In genomic region chr13:91135949-91136348, GRCh38 we compare ENCODE assay signal across 2 cellular contexts.
TF ChIP-seq lines count a peak whose summit lies in the region.

No MANE protein-coding gene starts in this region.

TF ChIP-seq in SK-N-SH treated with all-trans-retinoic acid at 6 μM for 48 hours, 23 proteins besides CTCF, POLR2A, EP300 and RAD21 (continued from another document):
- no peak for TF ChIP-seq OSR1 (CRISPR knock-in tag; IDR thresholded peaks at IDR 0.05)
- TF ChIP-seq ZC3H10 (CRISPR knock-in tag; IDR thresholded peaks at IDR 0.05) = peak; percentile 95
- TF ChIP-seq, protein P1, sequence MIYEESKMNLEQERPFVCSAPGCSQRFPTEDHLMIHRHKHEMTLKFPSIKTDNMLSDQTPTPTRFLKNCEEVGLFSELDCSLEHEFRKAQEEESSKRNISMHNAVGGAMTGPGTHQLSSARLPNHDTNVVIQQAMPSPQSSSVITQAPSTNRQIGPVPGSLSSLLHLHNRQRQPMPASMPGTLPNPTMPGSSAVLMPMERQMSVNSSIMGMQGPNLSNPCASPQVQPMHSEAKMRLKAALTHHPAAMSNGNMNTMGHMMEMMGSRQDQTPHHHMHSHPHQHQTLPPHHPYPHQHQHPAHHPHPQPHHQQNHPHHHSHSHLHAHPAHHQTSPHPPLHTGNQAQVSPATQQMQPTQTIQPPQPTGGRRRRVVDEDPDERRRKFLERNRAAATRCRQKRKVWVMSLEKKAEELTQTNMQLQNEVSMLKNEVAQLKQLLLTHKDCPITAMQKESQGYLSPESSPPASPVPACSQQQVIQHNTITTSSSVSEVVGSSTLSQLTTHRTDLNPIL (CRISPR knock-in tag; IDR thresholded peaks at IDR 0.05; ENCODE audit: low read depth) = no peak
- no peak for TF ChIP-seq TCF4 (CRISPR knock-in tag; IDR thresholded peaks at IDR 0.05; ENCODE audit: borderline replicate concordance)
- no peak; the same call in 1 of the 2 replicates for TF ChIP-seq SNAI2 (CRISPR knock-in tag; IDR thresholded peaks at IDR 0.05)
- no peak for TF ChIP-seq BACH2 (CRISPR knock-in tag; IDR thresholded peaks at IDR 0.05; ENCODE audit: borderline replicate concordance)
- no peak for TF ChIP-seq ARNTL (CRISPR knock-in tag; IDR thresholded peaks at IDR 0.05; ENCODE audit: borderline replicate concordance, low read depth)
- TF ChIP-seq, protein P2, sequence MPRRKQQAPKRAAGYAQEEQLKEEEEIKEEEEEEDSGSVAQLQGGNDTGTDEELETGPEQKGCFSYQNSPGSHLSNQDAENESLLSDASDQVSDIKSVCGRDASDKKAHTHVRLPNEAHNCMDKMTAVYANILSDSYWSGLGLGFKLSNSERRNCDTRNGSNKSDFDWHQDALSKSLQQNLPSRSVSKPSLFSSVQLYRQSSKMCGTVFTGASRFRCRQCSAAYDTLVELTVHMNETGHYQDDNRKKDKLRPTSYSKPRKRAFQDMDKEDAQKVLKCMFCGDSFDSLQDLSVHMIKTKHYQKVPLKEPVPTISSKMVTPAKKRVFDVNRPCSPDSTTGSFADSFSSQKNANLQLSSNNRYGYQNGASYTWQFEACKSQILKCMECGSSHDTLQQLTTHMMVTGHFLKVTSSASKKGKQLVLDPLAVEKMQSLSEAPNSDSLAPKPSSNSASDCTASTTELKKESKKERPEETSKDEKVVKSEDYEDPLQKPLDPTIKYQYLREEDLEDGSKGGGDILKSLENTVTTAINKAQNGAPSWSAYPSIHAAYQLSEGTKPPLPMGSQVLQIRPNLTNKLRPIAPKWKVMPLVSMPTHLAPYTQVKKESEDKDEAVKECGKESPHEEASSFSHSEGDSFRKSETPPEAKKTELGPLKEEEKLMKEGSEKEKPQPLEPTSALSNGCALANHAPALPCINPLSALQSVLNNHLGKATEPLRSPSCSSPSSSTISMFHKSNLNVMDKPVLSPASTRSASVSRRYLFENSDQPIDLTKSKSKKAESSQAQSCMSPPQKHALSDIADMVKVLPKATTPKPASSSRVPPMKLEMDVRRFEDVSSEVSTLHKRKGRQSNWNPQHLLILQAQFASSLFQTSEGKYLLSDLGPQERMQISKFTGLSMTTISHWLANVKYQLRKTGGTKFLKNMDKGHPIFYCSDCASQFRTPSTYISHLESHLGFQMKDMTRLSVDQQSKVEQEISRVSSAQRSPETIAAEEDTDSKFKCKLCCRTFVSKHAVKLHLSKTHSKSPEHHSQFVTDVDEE (CRISPR knock-in tag; IDR thresholded peaks at IDR 0.05) = no peak
- no peak for TF ChIP-seq ZNF8 (CRISPR knock-in tag; IDR thresholded peaks at IDR 0.05)
- TF ChIP-seq, protein P3, sequence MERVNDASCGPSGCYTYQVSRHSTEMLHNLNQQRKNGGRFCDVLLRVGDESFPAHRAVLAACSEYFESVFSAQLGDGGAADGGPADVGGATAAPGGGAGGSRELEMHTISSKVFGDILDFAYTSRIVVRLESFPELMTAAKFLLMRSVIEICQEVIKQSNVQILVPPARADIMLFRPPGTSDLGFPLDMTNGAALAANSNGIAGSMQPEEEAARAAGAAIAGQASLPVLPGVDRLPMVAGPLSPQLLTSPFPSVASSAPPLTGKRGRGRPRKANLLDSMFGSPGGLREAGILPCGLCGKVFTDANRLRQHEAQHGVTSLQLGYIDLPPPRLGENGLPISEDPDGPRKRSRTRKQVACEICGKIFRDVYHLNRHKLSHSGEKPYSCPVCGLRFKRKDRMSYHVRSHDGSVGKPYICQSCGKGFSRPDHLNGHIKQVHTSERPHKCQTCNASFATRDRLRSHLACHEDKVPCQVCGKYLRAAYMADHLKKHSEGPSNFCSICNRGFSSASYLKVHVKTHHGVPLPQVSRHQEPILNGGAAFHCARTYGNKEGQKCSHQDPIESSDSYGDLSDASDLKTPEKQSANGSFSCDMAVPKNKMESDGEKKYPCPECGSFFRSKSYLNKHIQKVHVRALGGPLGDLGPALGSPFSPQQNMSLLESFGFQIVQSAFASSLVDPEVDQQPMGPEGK (CRISPR knock-in tag; IDR thresholded peaks at IDR 0.05; ENCODE audit: borderline replicate concordance) = peak; percentile 52; the same call in 1 of the 2 replicates
- TF ChIP-seq PPARA (CRISPR knock-in tag; IDR thresholded peaks at IDR 0.05; ENCODE audit: borderline replicate concordance) = no peak
- no peak for TF ChIP-seq ZFP30 (CRISPR knock-in tag; IDR thresholded peaks at IDR 0.05)
- no peak for TF ChIP-seq ZNF565 (CRISPR knock-in tag; conservative IDR thresholded peaks at IDR 0.05; ENCODE audit: low read depth)
- no peak for TF ChIP-seq CSRNP3 (CRISPR knock-in tag; IDR thresholded peaks at IDR 0.05)
- TF ChIP-seq ZNF70 (CRISPR knock-in tag; IDR thresholded peaks at IDR 0.05) = no peak
- TF ChIP-seq TOX (CRISPR knock-in tag; IDR thresholded peaks at IDR 0.05; ENCODE audit: borderline replicate concordance) = peak; percentile 66; the same call in 1 of the 2 replicates

TF ChIP-seq in GM23338, 12 proteins besides CTCF, POLR2A, EP300 and RAD21:
- TF ChIP-seq ZNF462 (CRISPR knock-in tag; IDR thresholded peaks at IDR 0.05) (no peak), NANOG (IDR thresholded peaks at IDR 0.05; ENCODE audit: borderline replicate concordance) (no peak), ZNF331 (CRISPR knock-in tag; IDR thresholded peaks at IDR 0.05; ENCODE audit: low read depth) (no peak)
- TF ChIP-seq, protein P4, sequence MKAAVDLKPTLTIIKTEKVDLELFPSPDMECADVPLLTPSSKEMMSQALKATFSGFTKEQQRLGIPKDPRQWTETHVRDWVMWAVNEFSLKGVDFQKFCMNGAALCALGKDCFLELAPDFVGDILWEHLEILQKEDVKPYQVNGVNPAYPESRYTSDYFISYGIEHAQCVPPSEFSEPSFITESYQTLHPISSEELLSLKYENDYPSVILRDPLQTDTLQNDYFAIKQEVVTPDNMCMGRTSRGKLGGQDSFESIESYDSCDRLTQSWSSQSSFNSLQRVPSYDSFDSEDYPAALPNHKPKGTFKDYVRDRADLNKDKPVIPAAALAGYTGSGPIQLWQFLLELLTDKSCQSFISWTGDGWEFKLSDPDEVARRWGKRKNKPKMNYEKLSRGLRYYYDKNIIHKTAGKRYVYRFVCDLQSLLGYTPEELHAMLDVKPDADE (IDR thresholded peaks at IDR 0.05) = no peak
